In genomic region chr5:126776499-126777256, GRCh38 we compare ENCODE assay signal across 1 cellular context.
TF ChIP-seq lines count a peak whose summit lies in the region.

Gene LMNB1 (plus strand): TSS chr5:126777136. CDS start chr5:126777509, 373 bp downstream.

TF ChIP-seq in WTC11, 78 proteins besides CTCF, POLR2A, EP300 and RAD21 (continued from another document and continues in another):
- TF ChIP-seq AFF4 (CRISPR knock-in tag; IDR thresholded peaks at IDR 0.05; ENCODE audit: borderline replicate concordance), result no peak
- TF ChIP-seq USF2 (CRISPR knock-in tag; IDR thresholded peaks at IDR 0.05), result peak; percentile 97
- TF ChIP-seq ZNF232 (CRISPR knock-in tag; IDR thresholded peaks at IDR 0.05), result no peak
- TF ChIP-seq JUN (CRISPR knock-in tag; IDR thresholded peaks at IDR 0.05), result no peak
- 0 out of 2 replicates have a peak, but pooled peaks have one; percentile 7 for TF ChIP-seq TCF7 (CRISPR knock-in tag; IDR thresholded peaks at IDR 0.05; ENCODE audit: low read depth)
- no peak for TF ChIP-seq CDX4 (CRISPR knock-in tag; IDR thresholded peaks at IDR 0.05; ENCODE audit: borderline replicate concordance)
- TF ChIP-seq NFE2L1 (CRISPR knock-in tag; IDR thresholded peaks at IDR 0.05), result no peak
- TF ChIP-seq ZNF317 (CRISPR knock-in tag; IDR thresholded peaks at IDR 0.05; ENCODE audit: borderline replicate concordance, low read depth), result no peak
- TF ChIP-seq CREM (CRISPR knock-in tag; IDR thresholded peaks at IDR 0.05), result peak; percentile 44; the same call in 1 of the 2 replicates
- no peak; the same call in 1 of the 2 replicates for TF ChIP-seq GABPB1 (CRISPR knock-in tag; IDR thresholded peaks at IDR 0.05)
- no peak for TF ChIP-seq ZNF532 (CRISPR knock-in tag; IDR thresholded peaks at IDR 0.05; ENCODE audit: borderline replicate concordance)
- TF ChIP-seq ZNF263 (CRISPR knock-in tag; IDR thresholded peaks at IDR 0.05; ENCODE audit: low read depth), result no peak
- no peak for TF ChIP-seq ZMAT4 (CRISPR knock-in tag; IDR thresholded peaks at IDR 0.05)
- TF ChIP-seq ATF6 (CRISPR knock-in tag; IDR thresholded peaks at IDR 0.05), result no peak
- peak; percentile 18; the same call in 1 of the 2 replicates for TF ChIP-seq PREB (CRISPR knock-in tag; IDR thresholded peaks at IDR 0.05; ENCODE audit: borderline replicate concordance)
- TF ChIP-seq IRF2 (CRISPR knock-in tag; IDR thresholded peaks at IDR 0.05; ENCODE audit: borderline replicate concordance, low read depth), result 0 out of 2 replicates have a peak, but pooled peaks have one; percentile 22
- TF ChIP-seq NFYB (CRISPR knock-in tag; conservative IDR thresholded peaks at IDR 0.05; ENCODE audit: low read depth), result peak; percentile 67
- TF ChIP-seq ZBTB21 (CRISPR knock-in tag; IDR thresholded peaks at IDR 0.05; ENCODE audit: borderline replicate concordance), result no peak
- TF ChIP-seq ETV6 (CRISPR knock-in tag; IDR thresholded peaks at IDR 0.05), result no peak
- TF ChIP-seq ZNF396 (CRISPR knock-in tag; IDR thresholded peaks at IDR 0.05; ENCODE audit: borderline replicate concordance), result no peak
- no peak for TF ChIP-seq OVOL2 (CRISPR knock-in tag; IDR thresholded peaks at IDR 0.05; ENCODE audit: borderline replicate concordance)
- no peak for TF ChIP-seq MXD4 (CRISPR knock-in tag; IDR thresholded peaks at IDR 0.05; ENCODE audit: borderline replicate concordance)
- no peak for TF ChIP-seq SOX15 (CRISPR knock-in tag; IDR thresholded peaks at IDR 0.05)
- TF ChIP-seq GTF2I (CRISPR knock-in tag; conservative IDR thresholded peaks at IDR 0.05), result no peak
- TF ChIP-seq ELF4 (CRISPR knock-in tag; IDR thresholded peaks at IDR 0.05; ENCODE audit: low read depth), result peak; percentile 75; the same call in 1 of the 2 replicates
- TF ChIP-seq ZNF416 (CRISPR knock-in tag; IDR thresholded peaks at IDR 0.05), result no peak
- TF ChIP-seq ZNF425 (CRISPR knock-in tag; conservative IDR thresholded peaks at IDR 0.05), result no peak
- TF ChIP-seq FOXK1 (CRISPR knock-in tag; IDR thresholded peaks at IDR 0.05), result peak; percentile 29
- TF ChIP-seq JAZF1 (CRISPR knock-in tag; IDR thresholded peaks at IDR 0.05), result no peak
- peak; percentile 97 for TF ChIP-seq USF1 (CRISPR knock-in tag; IDR thresholded peaks at IDR 0.05)
- peak; percentile 97; the same call in 1 of the 2 replicates for TF ChIP-seq MYBL2 (CRISPR knock-in tag; IDR thresholded peaks at IDR 0.05)
- no peak for TF ChIP-seq RORB (CRISPR knock-in tag; IDR thresholded peaks at IDR 0.05)
- TF ChIP-seq ZNF423 (CRISPR knock-in tag; IDR thresholded peaks at IDR 0.05), result peak; percentile 85
- TF ChIP-seq PRDM15 (CRISPR knock-in tag; IDR thresholded peaks at IDR 0.05), result no peak
- TF ChIP-seq TEAD4 (CRISPR knock-in tag; IDR thresholded peaks at IDR 0.05), result no peak
- peak; percentile 80 for TF ChIP-seq MAX (CRISPR knock-in tag; IDR thresholded peaks at IDR 0.05)
